ENCODE assay signal across 31 cellular contexts in genomic region chr3:173943264-173943663, GRCh38.
"Had no signal": no experiment of that assay in that cellular context is flagged by ENCODE, and none has a peak within 500 bp of the region (broad histone marks: within the 10 kb centered on the region; RNA-seq: fewer than 3 reads in every experiment).

No MANE protein-coding gene starts in this region.

- DNase-seq: activated CD4-positive, alpha-beta T cell treated with anti-CD3 and anti-CD28 coated beads for 36 hours; activated CD8-positive, alpha-beta memory T cell treated with anti-CD3 and anti-CD28 coated beads, Interleukin-2, amount 50 U/mL, for 48 hours; activated CD8-positive, alpha-beta T cell treated with anti-CD3 and anti-CD28 coated beads for 36 hours; activated effector memory CD4-positive, alpha-beta T cell treated with Interleukin-2 at 50 U/mL for 16 hours; activated naive CD4-positive, alpha-beta T cell treated with Interleukin-2 at 50 U/mL for 16 hours; activated naive CD8-positive, alpha-beta T cell treated with anti-CD3 and anti-CD28 coated beads, Interleukin-2, amount 50 U/mL, for 24 hours; activated T-cell treated with anti-CD3 and anti-CD28 coated beads, Interleukin-2, amount 50 U/mL, for 24 hours; amniotic stem cell; body of pancreas; central memory CD4-positive, alpha-beta T cell; Karpas-422; MM.1S; NCI-H1105; NCI-H146; NCI-H187 treated with DMSO at 0.1 percent for 48 hours; NCI-H2081 treated with DMSO at 0.1 percent for 48 hours; NCI-H226; NCI-H526; OCI-M1; RPMI8226; T-cell; T-helper 2 cell; T1000 had no signal

- H3K4me3 ChIP-seq: ascending aorta, body of pancreas, K562, SK-N-MC had no signal

- H3K36me3 Mint-ChIP-seq: activated naive CD4-positive, alpha-beta T cell treated with anti-CD3 and anti-CD28 coated beads, Interleukin-2, amount 50 U/mL, for 72 hours; T-cell had no signal

- H3K36me3 ChIP-seq: ascending aorta had no signal

- H3K27ac Mint-ChIP-seq: activated CD4-positive, alpha-beta T cell treated with anti-CD3 and anti-CD28 coated beads for 36 hours; activated CD8-positive, alpha-beta T cell treated with anti-CD3 and anti-CD28 coated beads for 36 hours; activated naive CD4-positive, alpha-beta T cell treated with anti-CD3 and anti-CD28 coated beads, Interleukin-2, amount 50 U/mL, for 72 hours; activated naive CD8-positive, alpha-beta T cell treated with anti-CD3 and anti-CD28 coated beads, Interleukin-2, amount 50 U/mL, for 24 hours; activated T-cell treated with anti-CD3 and anti-CD28 coated beads, Interleukin-2, amount 50 U/mL, for 24 hours; activated T-helper 1 cell treated with anti-CD3 and anti-CD28 coated beads, Interleukin-12 subunit alpha, Interleukin-12 subunit beta, Interleukin-2, Interleukin-4 antibody, amounts not matched to agents 30 ng/mL and 10 ng/mL and 1 ng/mL, durations not matched to agents 14 hours and 24 hours and 36 hours; T-cell had no signal

- H3K27me3 Mint-ChIP-seq: activated CD4-positive, alpha-beta T cell treated with anti-CD3 and anti-CD28 coated beads for 36 hours; activated CD8-positive, alpha-beta T cell treated with anti-CD3 and anti-CD28 coated beads for 36 hours; activated naive CD8-positive, alpha-beta T cell treated with anti-CD3 and anti-CD28 coated beads, Interleukin-2, amount 50 U/mL, for 24 hours; activated T-cell treated with anti-CD3 and anti-CD28 coated beads, Interleukin-2, amount 50 U/mL, for 24 hours; T-cell had no signal

- ATAC-seq: activated CD4-positive, alpha-beta T cell treated with anti-CD3 and anti-CD28 coated beads for 36 hours; activated CD8-positive, alpha-beta T cell treated with anti-CD3 and anti-CD28 coated beads for 36 hours; activated naive CD4-positive, alpha-beta T cell treated with anti-CD3 and anti-CD28 coated beads, Interleukin-2, amount 50 U/mL, for 72 hours; activated naive CD8-positive, alpha-beta T cell treated with anti-CD3 and anti-CD28 coated beads, Interleukin-2, amount 50 U/mL, for 24 hours; body of pancreas; K562; Panc1; Right ventricle myocardium inferior; T-cell had no signal

- H3K4me1 ChIP-seq: ascending aorta, body of pancreas had no signal

- H3K4me1 Mint-ChIP-seq: activated CD4-positive, alpha-beta T cell treated with anti-CD3 and anti-CD28 coated beads for 36 hours; activated naive CD8-positive, alpha-beta T cell treated with anti-CD3 and anti-CD28 coated beads, Interleukin-2, amount 50 U/mL, for 24 hours; T-cell had no signal

- H3K4me3 Mint-ChIP-seq: activated CD4-positive, alpha-beta T cell treated with anti-CD3 and anti-CD28 coated beads for 36 hours; activated CD8-positive, alpha-beta T cell treated with anti-CD3 and anti-CD28 coated beads for 36 hours; activated naive CD8-positive, alpha-beta T cell treated with anti-CD3 and anti-CD28 coated beads, Interleukin-2, amount 50 U/mL, for 24 hours; activated T-cell treated with anti-CD3 and anti-CD28 coated beads, Interleukin-2, amount 50 U/mL, for 24 hours; activated T-helper 1 cell treated with anti-CD3 and anti-CD28 coated beads, Interleukin-12 subunit alpha, Interleukin-12 subunit beta, Interleukin-2, Interleukin-4 antibody, amounts not matched to agents 30 ng/mL and 10 ng/mL and 1 ng/mL, durations not matched to agents 14 hours and 24 hours and 36 hours; T-cell had no signal

- H3K27ac ChIP-seq: ascending aorta, body of pancreas, SK-N-MC, VCaP had no signal

- H3K27me3 ChIP-seq: ascending aorta, body of pancreas had no signal

- H3K9me3 Mint-ChIP-seq: activated CD8-positive, alpha-beta T cell treated with anti-CD3 and anti-CD28 coated beads for 36 hours; activated naive CD8-positive, alpha-beta T cell treated with anti-CD3 and anti-CD28 coated beads, Interleukin-2, amount 50 U/mL, for 24 hours; activated T-helper 1 cell treated with anti-CD3 and anti-CD28 coated beads, Interleukin-12 subunit alpha, Interleukin-12 subunit beta, Interleukin-2, Interleukin-4 antibody, amounts not matched to agents 30 ng/mL and 10 ng/mL and 1 ng/mL, durations not matched to agents 14 hours and 24 hours and 36 hours had no signal

- H3K9me3 ChIP-seq: ascending aorta, body of pancreas had no signal
